ENCODE assay signal across 18 cellular contexts in genomic region chr22:46907578-46908215, GRCh38.
"Had no signal": no experiment of that assay in that cellular context is flagged by ENCODE, and none has a peak within 500 bp of the region (broad histone marks: within the 10 kb centered on the region; RNA-seq: fewer than 3 reads in every experiment).

No MANE protein-coding gene starts in this region.

- H3K9me3 Mint-ChIP-seq: activated naive CD4-positive, alpha-beta T cell treated with anti-CD3 and anti-CD28 coated beads, Interleukin-2, amount 50 U/mL, for 72 hours; activated T-helper 17 cell treated with anti-CD3 and anti-CD28 coated beads, Interleukin-2, amount 50 U/mL, for 72 hours; naive B cell; T-helper 1 cell treated with Interleukin-12 subunit alpha and Interleukin-12 subunit beta and Interleukin-4 antibody, amounts not matched to agents 30 μg/mL and 1 μg/mL, for 36 hours had no signal

- DNase-seq: activated CD4-positive, alpha-beta T cell treated with anti-CD3 and anti-CD28 coated beads for 4 hours; activated CD4-positive, alpha-beta T cell treated with anti-CD3 and anti-CD28 coated beads, Interleukin-2, amount 50 U/mL, for 48 hours; activated CD4-positive, CD25-positive, alpha-beta regulatory T cell; amniotic stem cell; cortex of kidney; heart right ventricle; lower lobe of right lung; mesendoderm; naive B cell; stimulated activated CD4-positive, alpha-beta T cell treated with anti-CD3 and anti-CD28 coated beads, Interleukin-4, amount 100 ng/mL, for 4 hours; stomach; transverse colon; uterus had no signal

- H3K9me3 ChIP-seq: heart right ventricle, lower lobe of right lung, prostate gland, stomach, suprapubic skin, transverse colon, uterus had no signal

- H3K4me3 Mint-ChIP-seq: activated T-helper 17 cell treated with anti-CD3 and anti-CD28 coated beads, Interleukin-2, amount 50 U/mL, for 72 hours; naive B cell; T-helper 1 cell treated with Interleukin-12 subunit alpha and Interleukin-12 subunit beta and Interleukin-4 antibody, amounts not matched to agents 30 μg/mL and 1 μg/mL, for 36 hours had no signal

- H3K27me3 Mint-ChIP-seq: activated T-helper 17 cell treated with anti-CD3 and anti-CD28 coated beads, Interleukin-2, amount 50 U/mL, for 72 hours; naive B cell had no signal

- H3K36me3 ChIP-seq: prostate gland, uterus had no signal

- H3K4me3 ChIP-seq: heart right ventricle, lower lobe of right lung, prostate gland, stomach, suprapubic skin, transverse colon, uterus had no signal

- H3K27ac Mint-ChIP-seq: activated T-helper 17 cell treated with anti-CD3 and anti-CD28 coated beads, Interleukin-2, amount 50 U/mL, for 72 hours had no signal

- H3K36me3 Mint-ChIP-seq: activated naive CD4-positive, alpha-beta T cell treated with anti-CD3 and anti-CD28 coated beads, Interleukin-2, amount 50 U/mL, for 72 hours had no signal

- H3K27ac ChIP-seq: heart right ventricle, lower lobe of right lung, prostate gland, stomach, suprapubic skin, transverse colon, uterus had no signal

- H3K27me3 ChIP-seq: heart right ventricle, stomach, suprapubic skin, transverse colon, uterus had no signal

- ATAC-seq: activated naive CD4-positive, alpha-beta T cell treated with anti-CD3 and anti-CD28 coated beads, Interleukin-2, amount 50 U/mL, for 72 hours; activated T-helper 17 cell treated with anti-CD3 and anti-CD28 coated beads, Interleukin-2, amount 50 U/mL, for 72 hours; heart right ventricle; lower lobe of right lung had no signal

- H3K4me1 ChIP-seq: heart right ventricle, lower lobe of right lung, prostate gland, stomach, suprapubic skin, transverse colon, uterus had no signal
